In the genomic region with DNA sequence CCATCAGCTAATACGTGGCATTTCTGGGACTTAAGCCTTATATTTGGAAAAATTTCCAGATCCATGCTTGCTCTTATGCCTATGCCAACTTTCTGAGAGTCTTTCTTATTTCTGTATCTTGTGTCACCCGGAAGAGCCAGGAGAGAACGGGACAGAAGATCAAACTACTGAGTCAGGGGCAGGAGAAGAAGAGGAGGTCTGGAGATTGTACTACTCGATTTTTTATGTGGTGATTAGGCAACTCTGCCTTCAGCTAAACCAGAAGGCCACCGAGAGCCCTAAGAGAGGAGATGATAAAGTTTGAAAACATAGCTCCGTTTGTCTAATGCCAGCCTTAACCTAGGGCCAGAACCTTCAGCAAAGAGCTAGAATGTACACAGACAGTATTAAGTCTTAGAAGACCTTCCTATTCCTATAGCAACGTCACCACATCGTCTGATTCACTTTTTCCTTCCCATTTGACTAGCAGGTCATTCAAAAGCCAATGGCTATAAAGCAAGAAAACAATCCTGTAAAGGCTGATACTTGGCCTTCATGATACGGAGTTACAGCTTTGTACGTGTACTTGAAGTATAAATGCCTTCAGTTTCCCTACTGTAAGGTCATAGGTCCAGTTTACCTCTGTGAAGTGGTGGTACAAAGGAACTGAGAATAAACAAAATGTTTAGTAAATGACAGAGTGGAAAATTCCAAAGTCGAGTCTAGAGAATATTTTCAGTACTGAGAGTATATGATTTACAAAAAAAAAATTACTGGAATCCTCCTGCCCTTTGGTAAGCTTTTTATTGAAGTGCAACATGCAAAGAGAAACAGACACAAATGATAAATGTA, we compare ENCODE assay signal across 17 cellular contexts.
DNase-seq lines count a peak whose midpoint lies in the region; TF ChIP-seq lines count a peak whose summit lies in the region.
"Had no signal": no experiment of that assay in that cellular context is flagged by ENCODE, and none has a peak within 500 bp of the region (broad histone marks: within the 10 kb centered on the region; RNA-seq: fewer than 3 reads in every experiment).

No MANE protein-coding gene starts in this region.

- peak overlapping the region; percentile 97 for H3K27ac Mint-ChIP-seq in activated naive CD4-positive, alpha-beta T cell treated with anti-CD3 and anti-CD28 coated beads, Interleukin-2, amount 50 U/mL, for 24 hours
- H3K27ac Mint-ChIP-seq in activated T-helper 2 cell treated with anti-CD3 and anti-CD28 coated beads, Interferon-gamma antibody, Interleukin-2, Interleukin-4, amounts not matched to agents 10 μg/mL and 5 μg/mL and 100 μg/mL, durations not matched to agents 14 hours and 24 hours and 36 hours = peak overlapping the region; percentile 64
- no peak overlapping the region for H3K27ac Mint-ChIP-seq in Calu3 (ENCODE audit: unreplicated experiment)

- peak overlapping the region; percentile 89 for H3K4me3 Mint-ChIP-seq in activated naive CD4-positive, alpha-beta T cell treated with anti-CD3 and anti-CD28 coated beads, Interleukin-2, amount 50 U/mL, for 24 hours
- no peak overlapping the region for H3K4me3 Mint-ChIP-seq in activated T-helper 2 cell treated with anti-CD3 and anti-CD28 coated beads, Interferon-gamma antibody, Interleukin-2, Interleukin-4, amounts not matched to agents 10 μg/mL and 5 μg/mL and 100 μg/mL, durations not matched to agents 14 hours and 24 hours and 36 hours (ENCODE audit: low read depth)
- H3K4me3 Mint-ChIP-seq in Calu3 (ENCODE audit: low read depth, unreplicated experiment) = no peak overlapping the region
- H3K4me3 Mint-ChIP-seq: GM23338, nephron progenitor cell had no signal

- H3K27me3 ChIP-seq in liver (ENCODE audit: control insufficient read depth in 4 of 4, insufficient read depth in 4 of 4, low read length in 3 of 4) = no peaks in the 10 kb centered on the region
- H3K27me3 ChIP-seq: heart right ventricle had no signal

- H3K4me3 ChIP-seq in liver (ENCODE audit: low read depth in 1 of 3, low read length in 3 of 3) (no peak overlapping the region), lower leg skin (ENCODE audit: low read depth, poor library complexity, severe bottlenecking) (no peak overlapping the region)
- H3K4me3 ChIP-seq: GM23338, heart right ventricle had no signal

- TF ChIP-seq RAD21 in liver (IDR thresholded peaks at IDR 0.05) = no peak

- H3K36me3 ChIP-seq in liver (ENCODE audit: control insufficient read depth in 4 of 4, insufficient read depth in 3 of 4, low read depth in 1 of 4, low read length in 3 of 4) = peaks cover 0 to 2% (median 0%) of the 10 kb centered on the region in 4 donors
- H3K36me3 ChIP-seq: heart right ventricle had no signal

- CTCF ChIA-PET in Calu3 (lab: Charles Lee) = interaction anchor here (0.6 to 1.4 kb wide), 2 partner anchors 342 to 358 kb away, joined by 3 to 4 read pairs; no protein-coding TSS in a partner anchor

- no peak for TF ChIP-seq POLR2A in lower leg skin (IDR thresholded peaks at IDR 0.05)

- WGBS in liver = 59% methylated on average over 11 of the region's 11 CpGs
- WGBS in lower leg skin, 2 donors = 69 to 75% methylated on average over 11 of the region's 11 CpGs

- H3K9me3 Mint-ChIP-seq in activated naive CD4-positive, alpha-beta T cell treated with anti-CD3 and anti-CD28 coated beads, Interleukin-2, amount 50 U/mL, for 24 hours = no peaks in the 10 kb centered on the region
- no peaks in the 10 kb centered on the region for H3K9me3 Mint-ChIP-seq in activated T-helper 2 cell treated with anti-CD3 and anti-CD28 coated beads, Interferon-gamma antibody, Interleukin-2, Interleukin-4, amounts not matched to agents 10 μg/mL and 5 μg/mL and 100 μg/mL, durations not matched to agents 14 hours and 24 hours and 36 hours
- H3K9me3 Mint-ChIP-seq in Calu3 (ENCODE audit: low read depth, unreplicated experiment) = no peaks in the 10 kb centered on the region
- H3K9me3 Mint-ChIP-seq: GM23338 had no signal

- no peaks in the 10 kb centered on the region for H3K27me3 Mint-ChIP-seq in activated naive CD4-positive, alpha-beta T cell treated with anti-CD3 and anti-CD28 coated beads, Interleukin-2, amount 50 U/mL, for 24 hours
- H3K27me3 Mint-ChIP-seq in activated T-helper 2 cell treated with anti-CD3 and anti-CD28 coated beads, Interferon-gamma antibody, Interleukin-2, Interleukin-4, amounts not matched to agents 10 μg/mL and 5 μg/mL and 100 μg/mL, durations not matched to agents 14 hours and 24 hours and 36 hours (ENCODE audit: low read depth) = no peaks in the 10 kb centered on the region
- H3K27me3 Mint-ChIP-seq in Calu3 (ENCODE audit: unreplicated experiment) = no peaks in the 10 kb centered on the region

- peak overlapping the region in 1 of 2 donors; percentile 12 for H3K27ac ChIP-seq in liver (ENCODE audit: low read depth in 1 of 2, low read length in 2 of 2)

- H3K4me1 Mint-ChIP-seq in activated naive CD4-positive, alpha-beta T cell treated with anti-CD3 and anti-CD28 coated beads, Interleukin-2, amount 50 U/mL, for 24 hours = peaks cover 94% of the 10 kb centered on the region
- peaks cover 60% of the 10 kb centered on the region for H3K4me1 Mint-ChIP-seq in activated T-helper 2 cell treated with anti-CD3 and anti-CD28 coated beads, Interferon-gamma antibody, Interleukin-2, Interleukin-4, amounts not matched to agents 10 μg/mL and 5 μg/mL and 100 μg/mL, durations not matched to agents 14 hours and 24 hours and 36 hours (ENCODE audit: low read depth)
- peaks cover 16% of the 10 kb centered on the region for H3K4me1 Mint-ChIP-seq in Calu3 (ENCODE audit: low read depth, unreplicated experiment)

- peaks cover 9 to 64% (median 52%) of the 10 kb centered on the region in 4 donors for H3K4me1 ChIP-seq in liver (ENCODE audit: control insufficient read depth in 4 of 4, insufficient read depth in 4 of 4, low read length in 3 of 4)

- TF ChIP-seq CTCF in liver (IDR thresholded peaks at IDR 0.05; ENCODE audit: low read depth, low read length, missing input control) (no peak), lower leg skin (IDR thresholded peaks at IDR 0.05) (no peak), Calu3 (IDR thresholded peaks at IDR 0.05; ENCODE audit: unreplicated experiment) (no peak)

- H3K9ac ChIP-seq in liver (ENCODE audit: low read depth in 1 of 2, low read length in 2 of 2) = no peak overlapping the region

- H3K36me3 Mint-ChIP-seq in activated naive CD4-positive, alpha-beta T cell treated with anti-CD3 and anti-CD28 coated beads, Interleukin-2, amount 50 U/mL, for 24 hours = peaks cover 5% of the 10 kb centered on the region
- H3K36me3 Mint-ChIP-seq in activated T-helper 2 cell treated with anti-CD3 and anti-CD28 coated beads, Interferon-gamma antibody, Interleukin-2, Interleukin-4, amounts not matched to agents 10 μg/mL and 5 μg/mL and 100 μg/mL, durations not matched to agents 14 hours and 24 hours and 36 hours (ENCODE audit: low read depth) = peaks cover 22% of the 10 kb centered on the region
- H3K36me3 Mint-ChIP-seq in Calu3 (ENCODE audit: insufficient read depth, unreplicated experiment) = no peaks in the 10 kb centered on the region

- no TSS peak for BruUV-seq in Calu3 (replicated peaks; lab: Mats Ljungman, UMichigan)

- intact Hi-C loops in activated T-helper 2 cell treated with anti-CD3 and anti-CD28 coated beads, Interferon-gamma antibody, Interleukin-2, Interleukin-4, amounts not matched to agents 10 μg/mL and 5 μg/mL and 100 μg/mL, durations not matched to agents 14 hours and 24 hours and 36 hours (cut with micrococcal nuclease) = loop anchor here (1.0 kb wide), 1 partner anchor 7 kb away; no protein-coding TSS in a partner anchor
- intact Hi-C loops in lower leg skin (cut with DNase I; ENCODE audit: low total_unique reads) = no loop called here
- intact Hi-C loops in Calu3 (cut with micrococcal nuclease; ENCODE audit: unreplicated experiment) = no loop called here

- no peaks in the 10 kb centered on the region for H3K9me3 ChIP-seq in liver (ENCODE audit: control insufficient read depth in 4 of 4, low read length in 3 of 4)
- H3K9me3 ChIP-seq: heart right ventricle had no signal

- no peak for DNase-seq in activated naive CD4-positive, alpha-beta T cell (lab: John Stamatoyannopoulos, UW)
- DNase-seq in activated T-helper 2 cell treated with anti-CD3 and anti-CD28 coated beads, Interferon-gamma antibody, Interleukin-2, Interleukin-4, amounts not matched to agents 10 μg/mL and 5 μg/mL and 100 μg/mL, durations not matched to agents 14 hours and 24 hours and 36 hours (ENCODE audit: low spot score) = no peak
- DNase-seq in NCI-H2227 treated with DMSO at 0.1 percent for 48 hours (lab: John Stamatoyannopoulos, UW) = no peak
- DNase-seq in lower leg skin (ENCODE audit: low spot score in 2 of 2) = no peak
- no peak for DNase-seq in kidney tubule cell (ENCODE audit: low spot score)
- DNase-seq in Calu3 = no peak
- DNase-seq: aorta; heart right ventricle; NCI-H1092 treated with DMSO at 0.1 percent for 48 hours; NCI-H2171 treated with DMSO at 0.1 percent for 48 hours; nephron progenitor cell; SHP77; stimulated activated CD4-positive, alpha-beta T cell treated with anti-CD3 and anti-CD28 coated beads, Interleukin-2, amount 100 ng/mL, for 48 hours; T-helper 9 cell had no signal

TF ChIP-seq in liver, 16 proteins besides CTCF, POLR2A, EP300 and RAD21 (continues in another document):
- TF ChIP-seq RXRA (IDR thresholded peaks at IDR 0.05) = no peak
- TF ChIP-seq, protein P1, sequence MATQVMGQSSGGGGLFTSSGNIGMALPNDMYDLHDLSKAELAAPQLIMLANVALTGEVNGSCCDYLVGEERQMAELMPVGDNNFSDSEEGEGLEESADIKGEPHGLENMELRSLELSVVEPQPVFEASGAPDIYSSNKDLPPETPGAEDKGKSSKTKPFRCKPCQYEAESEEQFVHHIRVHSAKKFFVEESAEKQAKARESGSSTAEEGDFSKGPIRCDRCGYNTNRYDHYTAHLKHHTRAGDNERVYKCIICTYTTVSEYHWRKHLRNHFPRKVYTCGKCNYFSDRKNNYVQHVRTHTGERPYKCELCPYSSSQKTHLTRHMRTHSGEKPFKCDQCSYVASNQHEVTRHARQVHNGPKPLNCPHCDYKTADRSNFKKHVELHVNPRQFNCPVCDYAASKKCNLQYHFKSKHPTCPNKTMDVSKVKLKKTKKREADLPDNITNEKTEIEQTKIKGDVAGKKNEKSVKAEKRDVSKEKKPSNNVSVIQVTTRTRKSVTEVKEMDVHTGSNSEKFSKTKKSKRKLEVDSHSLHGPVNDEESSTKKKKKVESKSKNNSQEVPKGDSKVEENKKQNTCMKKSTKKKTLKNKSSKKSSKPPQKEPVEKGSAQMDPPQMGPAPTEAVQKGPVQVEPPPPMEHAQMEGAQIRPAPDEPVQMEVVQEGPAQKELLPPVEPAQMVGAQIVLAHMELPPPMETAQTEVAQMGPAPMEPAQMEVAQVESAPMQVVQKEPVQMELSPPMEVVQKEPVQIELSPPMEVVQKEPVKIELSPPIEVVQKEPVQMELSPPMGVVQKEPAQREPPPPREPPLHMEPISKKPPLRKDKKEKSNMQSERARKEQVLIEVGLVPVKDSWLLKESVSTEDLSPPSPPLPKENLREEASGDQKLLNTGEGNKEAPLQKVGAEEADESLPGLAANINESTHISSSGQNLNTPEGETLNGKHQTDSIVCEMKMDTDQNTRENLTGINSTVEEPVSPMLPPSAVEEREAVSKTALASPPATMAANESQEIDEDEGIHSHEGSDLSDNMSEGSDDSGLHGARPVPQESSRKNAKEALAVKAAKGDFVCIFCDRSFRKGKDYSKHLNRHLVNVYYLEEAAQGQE (IDR thresholded peaks at IDR 0.05) = no peak
- peak; percentile 35 to 37 for TF ChIP-seq HNF4A (conservative IDR thresholded peaks at IDR 0.05)
- TF ChIP-seq FOXA2 (IDR thresholded peaks at IDR 0.05) = no peak
